9 cellular contexts compared by ENCODE assay signal in the genomic region with DNA sequence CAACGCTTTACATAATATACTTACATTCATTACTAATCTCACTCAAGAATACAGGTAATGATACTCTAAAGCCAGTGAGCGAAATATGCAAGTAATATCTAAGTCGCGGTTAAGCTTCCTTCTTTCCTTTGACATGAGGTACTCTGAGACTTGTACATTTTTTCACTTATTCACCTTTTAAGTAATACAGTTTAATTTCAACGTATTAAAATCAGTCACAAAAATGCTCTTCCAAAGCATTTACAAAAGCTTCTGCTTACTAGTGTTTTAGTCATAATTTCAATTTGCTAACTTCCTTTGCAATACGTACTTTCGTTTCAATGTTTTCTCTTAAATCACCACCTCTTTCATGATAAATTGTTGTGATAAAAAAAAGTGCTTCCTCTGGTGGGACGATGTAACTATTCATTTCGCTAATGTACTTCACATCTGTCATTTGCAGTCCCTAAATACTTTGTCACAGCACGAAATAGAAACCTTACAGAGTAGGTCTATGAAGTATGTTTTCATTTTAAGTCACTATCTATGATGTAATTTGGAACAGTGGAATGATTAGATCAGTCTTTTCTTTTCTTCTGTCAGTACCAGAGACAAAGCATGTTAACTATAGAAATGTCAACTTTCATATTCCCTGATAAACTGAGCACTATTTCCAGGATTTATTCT. TPM values are rescaled to one million over a fixed set of nuclear protein-coding genes. Genes with fewer than 3 reads are reported as not detected.
DNase-seq lines count a peak whose midpoint lies in the region; ATAC-seq and TF ChIP-seq lines count a peak whose summit lies in the region.
"Had no signal": no experiment of that assay in that cellular context is flagged by ENCODE, and none has a peak within 500 bp of the region (broad histone marks: within the 10 kb centered on the region; RNA-seq: fewer than 3 reads in every experiment).

No MANE protein-coding gene starts in this region.

- H3K4me1 ChIP-seq in spleen: no peaks in the 10 kb centered on the region

- POLR2A ChIA-PET in activated CD4-positive, alpha-beta memory T cell treated with anti-CD3 and anti-CD28 coated beads, Interleukin-2, amount 10 ng/mL, durations not matched to agents 7 days and 5 days (lab: Charles Lee): no interaction called here
- POLR2A ChIA-PET in activated CD4-positive, alpha-beta memory T cell treated with anti-CD3 and anti-CD28 coated beads for 36 hours (lab: Charles Lee): interaction anchor here (0.7 kb wide), 1 partner anchor 45 kb away, joined by 3 read pairs; no protein-coding TSS in a partner anchor

- peak overlapping the region; percentile 42 for H3K27ac Mint-ChIP-seq in activated CD4-positive, alpha-beta memory T cell treated with anti-CD3 and anti-CD28 coated beads, Interleukin-2, amount 10 ng/mL, durations not matched to agents 7 days and 5 days
- H3K27ac Mint-ChIP-seq in activated CD4-positive, alpha-beta memory T cell treated with anti-CD3 and anti-CD28 coated beads for 36 hours: no peak overlapping the region
- H3K27ac Mint-ChIP-seq in T-helper 1 cell treated with Interleukin-12 subunit alpha and Interleukin-12 subunit beta and Interleukin-4 antibody, amounts not matched to agents 30 μg/mL and 1 μg/mL, for 36 hours: peak overlapping the region; percentile 82
- no peak overlapping the region for H3K27ac Mint-ChIP-seq in endothelial cell (ENCODE audit: unreplicated experiment)

- no peaks in the 10 kb centered on the region for H3K27me3 ChIP-seq in spleen (replicated peaks in 1 of 7)
- H3K27me3 ChIP-seq in dorsolateral prefrontal cortex: peaks cover 0 to 4% (median 0%) of the 10 kb centered on the region in 45 donors
- H3K27me3 ChIP-seq: BLaER1 treated with 17β-estradiol and CSF1 and Interleukin-3, amounts not matched to agents 10 nM and 100 nM had no signal

- no peak for DNase-seq in activated CD4-positive, alpha-beta memory T cell treated with anti-CD3 and anti-CD28 coated beads, Interleukin-2, amount 10 ng/mL, durations not matched to agents 7 days and 5 days
- no peak for DNase-seq in activated CD4-positive, alpha-beta memory T cell treated with anti-CD3 and anti-CD28 coated beads for 36 hours
- DNase-seq in spleen (no peak), dorsolateral prefrontal cortex (no peak), omental fat pad (ENCODE audit: low spot score) (no peak), endothelial cell (ENCODE audit: low spot score) (no peak)

- H3K27ac ChIP-seq in spleen (peak overlapping the region; percentile 16 to 74 (median 61)), dorsolateral prefrontal cortex (no peak overlapping the region)

- peaks cover 9% of the 10 kb centered on the region for H3K4me1 Mint-ChIP-seq in activated CD4-positive, alpha-beta memory T cell treated with anti-CD3 and anti-CD28 coated beads, Interleukin-2, amount 10 ng/mL, durations not matched to agents 7 days and 5 days
- H3K4me1 Mint-ChIP-seq in activated CD4-positive, alpha-beta memory T cell treated with anti-CD3 and anti-CD28 coated beads for 36 hours (ENCODE audit: low read depth): peaks cover 3% of the 10 kb centered on the region
- H3K4me1 Mint-ChIP-seq in T-helper 1 cell treated with Interleukin-12 subunit alpha and Interleukin-12 subunit beta and Interleukin-4 antibody, amounts not matched to agents 30 μg/mL and 1 μg/mL, for 36 hours (ENCODE audit: low read depth): peaks cover 8% of the 10 kb centered on the region
- peaks cover 4% of the 10 kb centered on the region for H3K4me1 Mint-ChIP-seq in endothelial cell (ENCODE audit: unreplicated experiment)

- TF ChIP-seq CTCF in spleen (IDR thresholded peaks at IDR 0.05 in 8 of 11, conservative IDR thresholded peaks at IDR 0.05 in 3 of 11): no peak
- no peak for TF ChIP-seq CTCF in dorsolateral prefrontal cortex (IDR thresholded peaks at IDR 0.05 in 54 of 56, conservative IDR thresholded peaks at IDR 0.05 in 2 of 56; ENCODE audit: low read depth in 1 of 56, partially characterized antibody in 56 of 56)
- TF ChIP-seq CTCF in omental fat pad (IDR thresholded peaks at IDR 0.05): no peak
- TF ChIP-seq CTCF in endothelial cell (IDR thresholded peaks at IDR 0.05; ENCODE audit: unreplicated experiment): no peak

- intact Hi-C loops in activated CD4-positive, alpha-beta memory T cell treated with anti-CD3 and anti-CD28 coated beads for 36 hours (cut with micrococcal nuclease): loop anchor here (1.0 to 10.0 kb wide), 3 partner anchors 13 to 426 kb away; no protein-coding TSS in a partner anchor
- intact Hi-C loops in spleen (cut with DNase I; ENCODE audit: low total_unique reads): no loop called here
- intact Hi-C loops in dorsolateral prefrontal cortex (cut with DNase I): no loop called here

- H3K9me3 Mint-ChIP-seq in activated CD4-positive, alpha-beta memory T cell treated with anti-CD3 and anti-CD28 coated beads, Interleukin-2, amount 10 ng/mL, durations not matched to agents 7 days and 5 days: peaks cover 17% of the 10 kb centered on the region
- peaks cover 25% of the 10 kb centered on the region for H3K9me3 Mint-ChIP-seq in activated CD4-positive, alpha-beta memory T cell treated with anti-CD3 and anti-CD28 coated beads for 36 hours
- peaks cover 30% of the 10 kb centered on the region for H3K9me3 Mint-ChIP-seq in T-helper 1 cell treated with Interleukin-12 subunit alpha and Interleukin-12 subunit beta and Interleukin-4 antibody, amounts not matched to agents 30 μg/mL and 1 μg/mL, for 36 hours
- H3K9me3 Mint-ChIP-seq in endothelial cell (ENCODE audit: unreplicated experiment): peaks cover 10% of the 10 kb centered on the region

- H3K36me3 ChIP-seq in spleen: no peaks in the 10 kb centered on the region
- H3K36me3 ChIP-seq: BLaER1 treated with 17β-estradiol and CSF1 and Interleukin-3, amounts not matched to agents 10 nM and 100 nM had no signal

- WGBS in spleen, 5 donors: 17 to 24% (median 19%) methylated on average over 10 of the region's 10 CpGs

- H3K4me3 ChIP-seq in spleen: peak overlapping the region in 6 of 8 donors; percentile 6 to 44 (median 14)
- no peak overlapping the region for H3K4me3 ChIP-seq in dorsolateral prefrontal cortex
- H3K4me3 ChIP-seq: BLaER1 treated with 17β-estradiol and CSF1 and Interleukin-3, amounts not matched to agents 10 nM and 100 nM had no signal

- ATAC-seq in HG02759 (IDR thresholded peaks at IDR 0.05; ENCODE audit: unreplicated experiment) (peak; percentile 86), omental fat pad (ENCODE audit: low FRiP score) (no peak)

- H3K9me3 ChIP-seq in spleen: peaks cover 0 to 22% (median 15%) of the 10 kb centered on the region in 8 donors

- H3K4me3 Mint-ChIP-seq in activated CD4-positive, alpha-beta memory T cell treated with anti-CD3 and anti-CD28 coated beads, Interleukin-2, amount 10 ng/mL, durations not matched to agents 7 days and 5 days: peak overlapping the region; percentile 39
- no peak overlapping the region for H3K4me3 Mint-ChIP-seq in activated CD4-positive, alpha-beta memory T cell treated with anti-CD3 and anti-CD28 coated beads for 36 hours
- peak overlapping the region; percentile 82 for H3K4me3 Mint-ChIP-seq in T-helper 1 cell treated with Interleukin-12 subunit alpha and Interleukin-12 subunit beta and Interleukin-4 antibody, amounts not matched to agents 30 μg/mL and 1 μg/mL, for 36 hours
- H3K4me3 Mint-ChIP-seq in endothelial cell (ENCODE audit: unreplicated experiment): no peak overlapping the region

- CTCF ChIA-PET in activated CD4-positive, alpha-beta memory T cell treated with anti-CD3 and anti-CD28 coated beads, Interleukin-2, amount 10 ng/mL, durations not matched to agents 7 days and 5 days (lab: Charles Lee): no interaction called here
- CTCF ChIA-PET in activated CD4-positive, alpha-beta memory T cell treated with anti-CD3 and anti-CD28 coated beads for 36 hours (lab: Charles Lee): no interaction called here

- no peak for TF ChIP-seq POLR2A in spleen (IDR thresholded peaks at IDR 0.05)

- H3K27me3 Mint-ChIP-seq in activated CD4-positive, alpha-beta memory T cell treated with anti-CD3 and anti-CD28 coated beads, Interleukin-2, amount 10 ng/mL, durations not matched to agents 7 days and 5 days: no peaks in the 10 kb centered on the region
- no peaks in the 10 kb centered on the region for H3K27me3 Mint-ChIP-seq in activated CD4-positive, alpha-beta memory T cell treated with anti-CD3 and anti-CD28 coated beads for 36 hours
- no peaks in the 10 kb centered on the region for H3K27me3 Mint-ChIP-seq in T-helper 1 cell treated with Interleukin-12 subunit alpha and Interleukin-12 subunit beta and Interleukin-4 antibody, amounts not matched to agents 30 μg/mL and 1 μg/mL, for 36 hours (ENCODE audit: low read depth)
- H3K27me3 Mint-ChIP-seq in endothelial cell (ENCODE audit: unreplicated experiment): no peaks in the 10 kb centered on the region

- no peaks in the 10 kb centered on the region for H3K36me3 Mint-ChIP-seq in activated CD4-positive, alpha-beta memory T cell treated with anti-CD3 and anti-CD28 coated beads, Interleukin-2, amount 10 ng/mL, durations not matched to agents 7 days and 5 days (ENCODE audit: low read depth)
- H3K36me3 Mint-ChIP-seq in activated CD4-positive, alpha-beta memory T cell treated with anti-CD3 and anti-CD28 coated beads for 36 hours: no peaks in the 10 kb centered on the region
- no peaks in the 10 kb centered on the region for H3K36me3 Mint-ChIP-seq in T-helper 1 cell treated with Interleukin-12 subunit alpha and Interleukin-12 subunit beta and Interleukin-4 antibody, amounts not matched to agents 30 μg/mL and 1 μg/mL, for 36 hours (ENCODE audit: low read depth)
- H3K36me3 Mint-ChIP-seq in endothelial cell (ENCODE audit: low read depth, unreplicated experiment): peaks cover 31% of the 10 kb centered on the region

RNA-seq across cellular contexts. Expression of gene ADGRL4, which starts 34.0 kb away (rescaled TPM):
- not detected for total RNA-seq in activated CD4-positive, alpha-beta memory T cell treated with anti-CD3 and anti-CD28 coated beads, Interleukin-2, amount 10 ng/mL, durations not matched to agents 7 days and 5 days
- not detected for total RNA-seq in activated CD4-positive, alpha-beta memory T cell treated with anti-CD3 and anti-CD28 coated beads for 36 hours
- 10 to 100 TPM; 49.2 to 94.5 (median 72.5) TPM for total RNA-seq in spleen
- 10 to 100 TPM in 1 of 3 donors, 1 to 10 TPM in 2; 7.5 to 16.8 (median 9.8) TPM for polyA plus RNA-seq in spleen
- 10 to 100 TPM in 15 of 120 experiments, 1 to 10 TPM in 105; 2.7 to 16.8 (median 6.8) TPM for total RNA-seq in dorsolateral prefrontal cortex
- total RNA-seq in omental fat pad: 100 to 1,000 TPM in 2 of 4 donors, 10 to 100 TPM in 2; 26.5 to 282 (median 103) TPM
- total RNA-seq in endothelial cell (ENCODE audit: unreplicated experiment): 198 TPM

Comparison
In these comparisons a context has a peak if more than half of its experiments do, and no peak if none do; other contexts are left out.
1. H3K27ac Mint-ChIP-seq: peak in activated CD4-positive, alpha-beta memory T cell treated with anti-CD3 and anti-CD28 coated beads, Interleukin-2, amount 10 ng/mL, durations not matched to agents 7 days and 5 days (single experiment) and T-helper 1 cell treated with Interleukin-12 subunit alpha and Interleukin-12 subunit beta and Interleukin-4 antibody, amounts not matched to agents 30 μg/mL and 1 μg/mL, for 36 hours (single experiment); none in activated CD4-positive, alpha-beta memory T cell treated with anti-CD3 and anti-CD28 coated beads for 36 hours (single experiment) and endothelial cell (single experiment).
2. H3K4me3 Mint-ChIP-seq: peak in activated CD4-positive, alpha-beta memory T cell treated with anti-CD3 and anti-CD28 coated beads, Interleukin-2, amount 10 ng/mL, durations not matched to agents 7 days and 5 days (single experiment) and T-helper 1 cell treated with Interleukin-12 subunit alpha and Interleukin-12 subunit beta and Interleukin-4 antibody, amounts not matched to agents 30 μg/mL and 1 μg/mL, for 36 hours (single experiment); none in activated CD4-positive, alpha-beta memory T cell treated with anti-CD3 and anti-CD28 coated beads for 36 hours (single experiment) and endothelial cell (single experiment).
3. H3K27ac ChIP-seq: peak in spleen (8 of 8); none in dorsolateral prefrontal cortex (0 of 59).
4. H3K4me3 ChIP-seq: peak in spleen (6 of 8); none in dorsolateral prefrontal cortex (0 of 59).